In the genomic region with DNA sequence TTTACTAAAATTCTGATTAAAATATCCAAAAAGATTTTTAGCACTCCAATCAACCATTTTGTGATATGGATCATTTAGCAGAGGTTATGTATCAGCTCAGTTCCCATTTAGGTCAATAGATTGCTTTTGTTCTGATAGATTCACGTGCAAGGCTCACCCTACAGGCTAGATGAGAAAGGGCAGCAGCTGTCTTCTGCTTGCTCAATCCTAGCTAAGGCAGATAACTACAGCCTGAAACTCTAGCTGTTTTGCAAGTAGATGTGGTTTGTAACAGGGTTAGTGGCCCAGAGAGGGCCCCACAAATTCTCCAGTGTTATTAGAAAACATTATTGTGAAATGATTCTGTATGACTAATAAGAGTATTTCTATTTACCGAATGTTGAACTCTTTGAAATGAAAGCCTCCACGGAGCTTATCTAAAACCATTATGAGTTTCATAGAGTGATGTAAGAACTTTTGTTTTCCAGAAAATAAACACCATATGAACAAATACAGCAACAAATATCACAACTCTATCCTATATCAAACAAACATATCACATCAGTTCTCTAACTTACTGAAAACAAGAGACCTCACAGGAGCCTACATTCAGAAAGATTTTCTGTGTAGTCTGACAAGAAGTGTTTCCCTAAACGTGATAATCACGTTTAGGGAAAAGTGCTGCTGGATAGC, we compare ENCODE assay signal across 8 cellular contexts.
A peak's percentile ranks its signal among the peaks of the same experiment; 100 is the strongest.
DNase-seq lines count a peak whose midpoint lies in the region; ATAC-seq, FAIRE-seq and TF ChIP-seq lines count a peak whose summit lies in the region.

No MANE protein-coding gene starts in this region.

- H3K9me3 ChIP-seq in HepG2 (ENCODE audit: low read length) (no peaks in the 10 kb centered on the region), thyroid gland (no peaks in the 10 kb centered on the region)

- H3K4me2 ChIP-seq in HepG2 (ENCODE audit: low read depth, low read length) = no peak overlapping the region

- peaks cover 30% of the 10 kb centered on the region for H3K9me3 Mint-ChIP-seq in HFFc6

- peak; percentile 98 for ATAC-seq in GM18907 (IDR thresholded peaks at IDR 0.05; ENCODE audit: unreplicated experiment)
- ATAC-seq in HG03039 (IDR thresholded peaks at IDR 0.05; ENCODE audit: unreplicated experiment) = peak; percentile 100
- ATAC-seq in HepG2 = peak; percentile 96

- in situ Hi-C loops in astrocyte of the spinal cord (cut with HindIII; ENCODE audit: low sequenced_read_pairs) = no loop called here
- in situ Hi-C loops in HepG2 (cut with HindIII; ENCODE audit: extremely low pct_ligation_motif_present, low pct_unique_long_range_greater_than_20kb) = no loop called here

- no peak overlapping the region for H3K4me3 ChIP-seq in astrocyte of the spinal cord (ENCODE audit: low read depth, low read length)
- no peak overlapping the region for H3K4me3 ChIP-seq in HepG2 (replicated peaks in 1 of 3; ENCODE audit: insufficient read depth in 1 of 3, low read depth in 2 of 3, low read length in 3 of 3)
- H3K4me3 ChIP-seq in thyroid gland (replicated peaks in 1 of 3) = no peak overlapping the region

- no peak for DNase-seq in D721Med (ENCODE audit: insufficient read length, low spot score)
- peak; percentile 19 to 57 for DNase-seq in NCI-H446 (lab: John Stamatoyannopoulos, UW)
- peak; percentile 59 for DNase-seq in astrocyte of the spinal cord (ENCODE audit: low read depth, low spot score)
- peak; percentile 12 for DNase-seq in HepG2 (ENCODE audit: low spot score)
- DNase-seq in HFFc6 = no peak
- DNase-seq in thyroid gland = no peak

- FAIRE-seq in D721Med (lab: Jason Lieb, UNC) = no peak
- peak; percentile 59 for FAIRE-seq in HepG2 (lab: Jason Lieb, UNC)

- H3K9ac ChIP-seq in HepG2 (ENCODE audit: insufficient read depth, low read depth, low read length) = no peak overlapping the region

- TF ChIP-seq EP300 in HepG2 (IDR thresholded peaks at IDR 0.05; ENCODE audit: low read depth in 2 of 2, low read length in 2 of 2) (no peak), HepG2 (CRISPR knock-in tag; IDR thresholded peaks at IDR 0.05; ENCODE audit: borderline replicate concordance) (no peak)

- WGBS in HepG2 (ENCODE audit: low lambda C conversion rate) = under 1% methylated on average over 5 of the region's 5 CpGs
- 47 to 52% methylated on average over 5 of the region's 5 CpGs for WGBS in thyroid gland, 2 donors

- no peak overlapping the region for H2AFZ ChIP-seq in HepG2 (ENCODE audit: low read length)

- H3K36me3 ChIP-seq in HepG2 (replicated peaks in 1 of 2; ENCODE audit: control insufficient read depth in 1 of 2, insufficient read depth in 2 of 2, low read length in 2 of 2) (no peaks in the 10 kb centered on the region), thyroid gland (no peaks in the 10 kb centered on the region)

- H3K27me3 Mint-ChIP-seq in HFFc6 (ENCODE audit: insufficient read depth) = no peaks in the 10 kb centered on the region

- H3K4me1 Mint-ChIP-seq in HFFc6 (ENCODE audit: low read depth) = no peaks in the 10 kb centered on the region

- H4K20me1 ChIP-seq in HepG2 (ENCODE audit: insufficient read depth, low read length) = no peaks in the 10 kb centered on the region

- CTCF ChIA-PET in HepG2 (lab: Yijun Ruan, JAX; ENCODE audit: low intra/inter-chr PET ratio, low total read pairs) = no interaction called here

- H3K4me1 ChIP-seq in HepG2 (ENCODE audit: insufficient read depth, low read length) (no peaks in the 10 kb centered on the region), thyroid gland (peaks cover 0 to 6% of the 10 kb centered on the region in 2 donors)

- H3K4me3 Mint-ChIP-seq in HFFc6 = no peak overlapping the region

- BruUV-seq in HepG2 (replicated peaks; lab: Mats Ljungman, UMichigan) = no TSS peak

- H3K27ac Mint-ChIP-seq in HFFc6 = no peak overlapping the region

- H3K27ac ChIP-seq in HepG2 (ENCODE audit: extremely low read length, insufficient read depth, low read length) = no peak overlapping the region
- no peak overlapping the region for H3K27ac ChIP-seq in thyroid gland

- no peak for TF ChIP-seq POLR2A in HepG2 (IDR thresholded peaks at IDR 0.05; ENCODE audit: insufficient read depth in 1 of 2, low read depth in 2 of 2, low read length in 2 of 2)
- no peak for TF ChIP-seq POLR2A in thyroid gland (IDR thresholded peaks at IDR 0.05)

- POLR2A ChIA-PET in HepG2 (lab: Yijun Ruan, JAX) = no interaction called here

- no peak for TF ChIP-seq RAD21 in HepG2 (CRISPR knock-in tag; IDR thresholded peaks at IDR 0.05)

- TF ChIP-seq CTCF in D721Med (IDR thresholded peaks at IDR 0.05; ENCODE audit: insufficient read depth, missing control alignments) (peak; percentile 10), astrocyte of the spinal cord (IDR thresholded peaks at IDR 0.05; ENCODE audit: low read depth, low read length) (peak; percentile 56), HepG2 (CRISPR knock-in tag; IDR thresholded peaks at IDR 0.05) (peak; percentile 29), HFFc6 (IDR thresholded peaks at IDR 0.05) (no peak), thyroid gland (IDR thresholded peaks at IDR 0.05) (peak in 3 of 6 experiments; percentile 4 to 29 (median 12))

- H3K36me3 Mint-ChIP-seq in HFFc6 (ENCODE audit: low read depth) = no peaks in the 10 kb centered on the region

- intact Hi-C loops in HepG2 (cut with micrococcal nuclease; ENCODE audit: unreplicated experiment) = no loop called here
- intact Hi-C loops in thyroid gland (cut with DNase I) = no loop called here

- H3K27me3 ChIP-seq in HepG2 (ENCODE audit: control insufficient read depth in 1 of 2, insufficient read depth in 2 of 2, low read length in 2 of 2) (no peaks in the 10 kb centered on the region), thyroid gland (no peaks in the 10 kb centered on the region)

- no peaks in the 10 kb centered on the region for H3K79me2 ChIP-seq in HepG2 (ENCODE audit: insufficient read depth, low read length)

TF ChIP-seq in HepG2, 621 proteins besides CTCF, POLR2A, EP300 and RAD21:
- peak; percentile 57; the same call in 1 of the 2 replicates for TF ChIP-seq CEBPB (IDR thresholded peaks at IDR 0.05; ENCODE audit: borderline replicate concordance, low read depth, low read length)
- TF ChIP-seq, protein P1, sequence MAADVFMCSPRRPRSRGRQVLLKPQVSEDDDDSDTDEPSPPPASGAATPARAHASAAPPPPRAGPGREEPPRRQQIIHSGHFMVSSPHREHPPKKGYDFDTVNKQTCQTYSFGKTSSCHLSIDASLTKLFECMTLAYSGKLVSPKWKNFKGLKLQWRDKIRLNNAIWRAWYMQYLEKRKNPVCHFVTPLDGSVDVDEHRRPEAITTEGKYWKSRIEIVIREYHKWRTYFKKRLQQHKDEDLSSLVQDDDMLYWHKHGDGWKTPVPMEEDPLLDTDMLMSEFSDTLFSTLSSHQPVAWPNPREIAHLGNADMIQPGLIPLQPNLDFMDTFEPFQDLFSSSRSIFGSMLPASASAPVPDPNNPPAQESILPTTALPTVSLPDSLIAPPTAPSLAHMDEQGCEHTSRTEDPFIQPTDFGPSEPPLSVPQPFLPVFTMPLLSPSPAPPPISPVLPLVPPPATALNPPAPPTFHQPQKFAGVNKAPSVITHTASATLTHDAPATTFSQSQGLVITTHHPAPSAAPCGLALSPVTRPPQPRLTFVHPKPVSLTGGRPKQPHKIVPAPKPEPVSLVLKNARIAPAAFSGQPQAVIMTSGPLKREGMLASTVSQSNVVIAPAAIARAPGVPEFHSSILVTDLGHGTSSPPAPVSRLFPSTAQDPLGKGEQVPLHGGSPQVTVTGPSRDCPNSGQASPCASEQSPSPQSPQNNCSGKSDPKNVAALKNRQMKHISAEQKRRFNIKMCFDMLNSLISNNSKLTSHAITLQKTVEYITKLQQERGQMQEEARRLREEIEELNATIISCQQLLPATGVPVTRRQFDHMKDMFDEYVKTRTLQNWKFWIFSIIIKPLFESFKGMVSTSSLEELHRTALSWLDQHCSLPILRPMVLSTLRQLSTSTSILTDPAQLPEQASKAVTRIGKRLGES (CRISPR knock-in tag; IDR thresholded peaks at IDR 0.05; ENCODE audit: borderline replicate concordance) = no peak
- TF ChIP-seq CEBPG (CRISPR knock-in tag; IDR thresholded peaks at IDR 0.05) = 0 out of 2 replicates have a peak, but pooled peaks have one; percentile 33
- TF ChIP-seq STAG1 (CRISPR knock-in tag; IDR thresholded peaks at IDR 0.05) = peak; percentile 28
- TF ChIP-seq YEATS2 (CRISPR knock-in tag; IDR thresholded peaks at IDR 0.05; ENCODE audit: borderline replicate concordance) = no peak
- TF ChIP-seq BHLHE40 (IDR thresholded peaks at IDR 0.05; ENCODE audit: low read length) = peak; percentile 66; the same call in 1 of the 2 replicates

Comparison
In these comparisons a context has a peak if more than half of its experiments do, and no peak if none do; other contexts are left out.
1. DNase-seq: peak in NCI-H446 (2 of 2), astrocyte of the spinal cord (single experiment) and HepG2 (single experiment); none in D721Med (single experiment), HFFc6 (single experiment) and thyroid gland (0 of 2).
2. Peak in every context shown above with its lines, with median percentiles within 50 percentile points of each other: ATAC-seq.